ENCODE assay signal across 2 cellular contexts in the genomic region with DNA sequence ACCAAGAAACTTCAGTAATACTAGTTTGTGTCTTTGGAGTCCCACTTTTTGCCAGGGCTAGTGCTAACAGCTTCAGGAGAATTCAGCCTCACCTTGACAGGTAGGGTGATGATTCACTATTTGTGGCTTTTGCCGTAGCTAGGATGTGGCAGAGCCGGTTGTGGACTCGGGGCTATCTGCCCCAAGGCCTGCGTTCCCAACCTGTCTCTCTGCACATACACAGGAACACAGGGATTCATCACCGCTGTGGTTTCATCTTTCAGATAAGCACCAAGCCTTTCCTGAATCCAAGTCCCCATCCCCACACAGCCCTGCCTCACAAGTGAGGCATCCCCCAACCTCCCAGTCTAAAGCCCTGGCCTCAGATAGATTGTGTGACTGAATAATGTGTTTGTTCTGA.
TF ChIP-seq lines count a peak whose summit lies in the region.

No MANE protein-coding gene starts in this region.

TF ChIP-seq in H1, 55 proteins besides CTCF, POLR2A, EP300 and RAD21:
- TF ChIP-seq JUND (IDR thresholded peaks at IDR 0.05; ENCODE audit: low read length) (no peak), SUZ12 (IDR thresholded peaks at IDR 0.05; ENCODE audit: low read length) (peak; percentile 77; the same call in 1 of the 2 replicates)
TF ChIP-seq in H1: peak in this region for 1.

TF ChIP-seq in HepG2, 621 proteins besides CTCF, POLR2A, EP300 and RAD21:
- TF ChIP-seq ZNF576 (CRISPR knock-in tag; IDR thresholded peaks at IDR 0.05): no peak
- TF ChIP-seq, protein P1, sequence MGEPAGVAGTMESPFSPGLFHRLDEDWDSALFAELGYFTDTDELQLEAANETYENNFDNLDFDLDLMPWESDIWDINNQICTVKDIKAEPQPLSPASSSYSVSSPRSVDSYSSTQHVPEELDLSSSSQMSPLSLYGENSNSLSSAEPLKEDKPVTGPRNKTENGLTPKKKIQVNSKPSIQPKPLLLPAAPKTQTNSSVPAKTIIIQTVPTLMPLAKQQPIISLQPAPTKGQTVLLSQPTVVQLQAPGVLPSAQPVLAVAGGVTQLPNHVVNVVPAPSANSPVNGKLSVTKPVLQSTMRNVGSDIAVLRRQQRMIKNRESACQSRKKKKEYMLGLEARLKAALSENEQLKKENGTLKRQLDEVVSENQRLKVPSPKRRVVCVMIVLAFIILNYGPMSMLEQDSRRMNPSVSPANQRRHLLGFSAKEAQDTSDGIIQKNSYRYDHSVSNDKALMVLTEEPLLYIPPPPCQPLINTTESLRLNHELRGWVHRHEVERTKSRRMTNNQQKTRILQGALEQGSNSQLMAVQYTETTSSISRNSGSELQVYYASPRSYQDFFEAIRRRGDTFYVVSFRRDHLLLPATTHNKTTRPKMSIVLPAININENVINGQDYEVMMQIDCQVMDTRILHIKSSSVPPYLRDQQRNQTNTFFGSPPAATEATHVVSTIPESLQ (CRISPR knock-in tag; conservative IDR thresholded peaks at IDR 0.05): no peak
- TF ChIP-seq, protein P2, sequence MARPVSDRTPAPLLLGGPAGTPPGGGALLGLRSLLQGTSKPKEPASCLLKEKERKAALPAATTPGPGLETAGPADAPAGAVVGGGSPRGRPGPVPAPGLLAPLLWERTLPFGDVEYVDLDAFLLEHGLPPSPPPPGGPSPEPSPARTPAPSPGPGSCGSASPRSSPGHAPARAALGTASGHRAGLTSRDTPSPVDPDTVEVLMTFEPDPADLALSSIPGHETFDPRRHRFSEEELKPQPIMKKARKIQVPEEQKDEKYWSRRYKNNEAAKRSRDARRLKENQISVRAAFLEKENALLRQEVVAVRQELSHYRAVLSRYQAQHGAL (CRISPR knock-in tag; IDR thresholded peaks at IDR 0.05; ENCODE audit: not compliant biosample characterization): no peak
- TF ChIP-seq, protein P3, sequence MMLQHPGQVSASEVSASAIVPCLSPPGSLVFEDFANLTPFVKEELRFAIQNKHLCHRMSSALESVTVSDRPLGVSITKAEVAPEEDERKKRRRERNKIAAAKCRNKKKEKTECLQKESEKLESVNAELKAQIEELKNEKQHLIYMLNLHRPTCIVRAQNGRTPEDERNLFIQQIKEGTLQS (CRISPR knock-in tag; IDR thresholded peaks at IDR 0.05): no peak
- TF ChIP-seq HIC2 (CRISPR knock-in tag; IDR thresholded peaks at IDR 0.05; ENCODE audit: low read depth): no peak
- no peak for TF ChIP-seq ZNF446 (CRISPR knock-in tag; IDR thresholded peaks at IDR 0.05)
- no peak for TF ChIP-seq ZNF335 (CRISPR knock-in tag; IDR thresholded peaks at IDR 0.05)
- TF ChIP-seq ZNF746 (CRISPR knock-in tag; IDR thresholded peaks at IDR 0.05): no peak
- no peak for TF ChIP-seq SIX1 (CRISPR knock-in tag; IDR thresholded peaks at IDR 0.05; ENCODE audit: borderline replicate concordance)
- TF ChIP-seq ZNF3 (CRISPR knock-in tag; IDR thresholded peaks at IDR 0.05): no peak
- no peak for TF ChIP-seq NRL (CRISPR knock-in tag; IDR thresholded peaks at IDR 0.05; ENCODE audit: borderline replicate concordance)
- TF ChIP-seq CENPT (CRISPR knock-in tag; IDR thresholded peaks at IDR 0.05; ENCODE audit: low read depth): no peak
- TF ChIP-seq, protein P4, sequence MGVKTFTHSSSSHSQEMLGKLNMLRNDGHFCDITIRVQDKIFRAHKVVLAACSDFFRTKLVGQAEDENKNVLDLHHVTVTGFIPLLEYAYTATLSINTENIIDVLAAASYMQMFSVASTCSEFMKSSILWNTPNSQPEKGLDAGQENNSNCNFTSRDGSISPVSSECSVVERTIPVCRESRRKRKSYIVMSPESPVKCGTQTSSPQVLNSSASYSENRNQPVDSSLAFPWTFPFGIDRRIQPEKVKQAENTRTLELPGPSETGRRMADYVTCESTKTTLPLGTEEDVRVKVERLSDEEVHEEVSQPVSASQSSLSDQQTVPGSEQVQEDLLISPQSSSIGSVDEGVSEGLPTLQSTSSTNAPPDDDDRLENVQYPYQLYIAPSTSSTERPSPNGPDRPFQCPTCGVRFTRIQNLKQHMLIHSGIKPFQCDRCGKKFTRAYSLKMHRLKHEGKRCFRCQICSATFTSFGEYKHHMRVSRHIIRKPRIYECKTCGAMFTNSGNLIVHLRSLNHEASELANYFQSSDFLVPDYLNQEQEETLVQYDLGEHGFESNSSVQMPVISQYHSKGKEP (CRISPR knock-in tag; IDR thresholded peaks at IDR 0.05): no peak
- no peak for TF ChIP-seq HDAC6 (IDR thresholded peaks at IDR 0.05; ENCODE audit: low read depth, low read length)
- TF ChIP-seq ELF4 (CRISPR knock-in tag; IDR thresholded peaks at IDR 0.05; ENCODE audit: borderline replicate concordance): no peak
- no peak for TF ChIP-seq ZNF468 (CRISPR knock-in tag; IDR thresholded peaks at IDR 0.05)
- TF ChIP-seq, protein P5, sequence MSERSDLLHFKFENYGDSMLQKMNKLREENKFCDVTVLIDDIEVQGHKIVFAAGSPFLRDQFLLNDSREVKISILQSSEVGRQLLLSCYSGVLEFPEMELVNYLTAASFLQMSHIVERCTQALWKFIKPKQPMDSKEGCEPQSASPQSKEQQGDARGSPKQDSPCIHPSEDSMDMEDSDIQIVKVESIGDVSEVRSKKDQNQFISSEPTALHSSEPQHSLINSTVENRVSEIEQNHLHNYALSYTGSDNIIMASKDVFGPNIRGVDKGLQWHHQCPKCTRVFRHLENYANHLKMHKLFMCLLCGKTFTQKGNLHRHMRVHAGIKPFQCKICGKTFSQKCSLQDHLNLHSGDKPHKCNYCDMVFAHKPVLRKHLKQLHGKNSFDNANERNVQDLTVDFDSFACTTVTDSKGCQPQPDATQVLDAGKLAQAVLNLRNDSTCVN (CRISPR knock-in tag; IDR thresholded peaks at IDR 0.05; ENCODE audit: borderline replicate concordance): no peak
- TF ChIP-seq ZBTB43 (CRISPR knock-in tag; conservative IDR thresholded peaks at IDR 0.05): no peak
- TF ChIP-seq ADNP (CRISPR knock-in tag; IDR thresholded peaks at IDR 0.05): no peak
TF ChIP-seq in HepG2: peak in this region for 0.
